In the genomic region with DNA sequence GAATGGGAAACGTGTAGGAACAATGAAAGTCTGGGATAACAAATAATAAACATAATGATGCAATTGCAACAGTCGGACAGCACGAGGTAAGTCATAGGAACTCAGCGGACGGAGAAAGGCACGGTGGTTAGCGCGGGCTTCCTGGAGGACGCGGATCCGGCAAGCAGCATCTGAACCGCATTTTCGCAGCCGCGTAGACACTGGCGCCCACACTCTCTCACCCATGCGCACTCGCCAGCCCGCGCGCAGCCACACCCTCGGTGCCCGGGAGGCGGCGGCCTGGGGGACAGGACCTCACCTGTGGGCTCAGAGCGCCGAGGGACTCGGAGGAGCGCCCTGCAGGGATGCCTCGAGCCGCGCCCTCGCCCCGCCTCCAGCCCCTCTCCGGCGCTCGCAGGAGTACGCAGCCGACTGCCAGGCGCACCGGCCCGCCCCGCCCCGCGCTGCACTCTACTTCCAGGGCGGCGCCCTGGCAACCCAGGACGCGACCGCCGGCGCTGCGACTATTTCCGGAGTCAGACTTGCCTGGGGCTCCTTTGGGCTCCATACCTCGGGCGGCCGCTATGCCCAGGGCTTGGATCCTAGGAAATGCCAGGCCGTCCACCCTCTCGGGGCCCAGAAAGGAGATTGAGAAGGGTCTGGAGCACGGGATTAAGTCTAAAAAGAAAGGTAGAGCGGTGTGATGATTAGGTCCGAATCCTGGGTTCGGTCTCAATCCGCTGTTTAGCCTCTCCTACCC, we compare ENCODE assay signal across 8 cellular contexts. TPM values are rescaled to one million over a fixed set of nuclear protein-coding genes. Genes with fewer than 3 reads are reported as not detected.
DNase-seq lines count a peak whose midpoint lies in the region; ATAC-seq lines count a peak whose summit lies in the region.

A gene (minus strand): TSS at position 413 of the 739 bp plus-strand sequence. CDS start 13,805 bp downstream, outside the sequence.

- no peaks in the 10 kb centered on the region for H3K9me3 Mint-ChIP-seq in CD8-positive, alpha-beta memory T cell

- DNase-seq in CD8-positive, alpha-beta memory T cell: peak; percentile 77 to 88 (median 84)
- DNase-seq in OCI-M1 (lab: John Stamatoyannopoulos, UW) (peak; percentile 93), activated T-cell treated with anti-CD3 and anti-CD28 coated beads for 48 hours (ENCODE audit: low read depth) (peak; percentile 91)
- peak; percentile 64 to 67 for DNase-seq in stimulated activated CD8-positive, alpha-beta memory T cell treated with anti-CD3 and anti-CD28 coated beads, Interleukin-7, amount 100 ng/mL, for 1 hour (ENCODE audit: low read depth in 2 of 2)

- no peaks in the 10 kb centered on the region for H3K27me3 Mint-ChIP-seq in CD8-positive, alpha-beta memory T cell

- WGBS in esophagus, 2 donors: 4 to 5% methylated on average over 55 to 64 of the region's 64 CpGs

- POLR2A ChIA-PET in CD8-positive, alpha-beta memory T cell (lab: Charles Lee): no interaction called here

- H3K4me3 Mint-ChIP-seq in CD8-positive, alpha-beta memory T cell: peak within 1 kb of the TSS; percentile 82 to 97 (median 91)

- no peaks in the 10 kb centered on the region for H3K9me3 ChIP-seq in CD8-positive, alpha-beta memory T cell (ENCODE audit: low read length)
- no peaks in the 10 kb centered on the region for H3K9me3 ChIP-seq in HUES48 (ENCODE audit: control insufficient read depth, insufficient read depth, low read length)
- no peaks in the 10 kb centered on the region for H3K9me3 ChIP-seq in esophagus (ENCODE audit: control insufficient read depth in 2 of 2, insufficient read depth in 1 of 2, low read depth in 1 of 2, low read length in 1 of 2)
- no peaks in the 10 kb centered on the region for H3K9me3 ChIP-seq in muscle layer of colon (ENCODE audit: low read length)

- CTCF ChIA-PET in CD8-positive, alpha-beta memory T cell (lab: Charles Lee): no interaction called here

- H3K27me3 ChIP-seq in CD8-positive, alpha-beta memory T cell (ENCODE audit: insufficient read depth, low read length, poor library complexity, severe bottlenecking): no peaks in the 10 kb centered on the region
- no peaks in the 10 kb centered on the region for H3K27me3 ChIP-seq in HUES48 (ENCODE audit: control insufficient read depth, insufficient read depth, low read length)
- no peaks in the 10 kb centered on the region for H3K27me3 ChIP-seq in esophagus (ENCODE audit: control insufficient read depth in 1 of 2, insufficient read depth in 2 of 2, low read length in 2 of 2)
- H3K27me3 ChIP-seq in muscle layer of colon (ENCODE audit: control insufficient read depth in 1 of 2, insufficient read depth in 2 of 2, low read length in 2 of 2): no peaks in the 10 kb centered on the region

- H3K27ac ChIP-seq in CD8-positive, alpha-beta memory T cell (ENCODE audit: low read depth, low read length): peak within 1 kb of the TSS; percentile 55
- H3K27ac ChIP-seq in HUES48 (ENCODE audit: low read depth, low read length) (peak within 1 kb of the TSS; percentile 42), esophagus (ENCODE audit: low read depth in 2 of 2, low read length in 1 of 2) (peak within 1 kb of the TSS; percentile 83 to 87), muscle layer of colon (ENCODE audit: low read depth, low read length) (peak within 1 kb of the TSS; percentile 78)

- H3K9ac ChIP-seq in HUES48 (ENCODE audit: low read depth, low read length): peak within 1 kb of the TSS; percentile 85
- H3K9ac ChIP-seq in muscle layer of colon (ENCODE audit: low read length): no peak within 1 kb of the TSS

- H3K4me3 ChIP-seq in CD8-positive, alpha-beta memory T cell (ENCODE audit: low read length): peak within 1 kb of the TSS; percentile 66
- peak within 1 kb of the TSS; percentile 97 for H3K4me3 ChIP-seq in HUES48 (ENCODE audit: low read depth, low read length)
- peak within 1 kb of the TSS; percentile 70 to 83 for H3K4me3 ChIP-seq in esophagus (ENCODE audit: low read depth in 1 of 2, low read length in 2 of 2)
- H3K4me3 ChIP-seq in muscle layer of colon (ENCODE audit: low read depth in 1 of 2, low read length in 2 of 2): peak within 1 kb of the TSS; percentile 78 to 83

- peaks cover 0 to 5% (median 3%) of the 10 kb centered on the region in 3 donors for H3K36me3 Mint-ChIP-seq in CD8-positive, alpha-beta memory T cell

- peaks cover 27 to 37% (median 31%) of the 10 kb centered on the region in 3 donors for H3K4me1 Mint-ChIP-seq in CD8-positive, alpha-beta memory T cell

- H3K36me3 ChIP-seq in CD8-positive, alpha-beta memory T cell (ENCODE audit: insufficient read depth, low read length): no peaks in the 10 kb centered on the region
- H3K36me3 ChIP-seq in HUES48 (ENCODE audit: control insufficient read depth, insufficient read depth, low read length): no peaks in the 10 kb centered on the region
- no peaks in the 10 kb centered on the region for H3K36me3 ChIP-seq in esophagus (ENCODE audit: control insufficient read depth in 2 of 2, insufficient read depth in 2 of 2, low read length in 1 of 2)
- no peaks in the 10 kb centered on the region for H3K36me3 ChIP-seq in muscle layer of colon (ENCODE audit: insufficient read depth, low read length)

- peak within 1 kb of the TSS; percentile 70 to 97 (median 94) for H3K27ac Mint-ChIP-seq in CD8-positive, alpha-beta memory T cell

- peak; percentile 45 for ATAC-seq in GM19468 (IDR thresholded peaks at IDR 0.05; ENCODE audit: extremely low read depth, unreplicated experiment)

- peaks cover 11% of the 10 kb centered on the region for H3K4me1 ChIP-seq in CD8-positive, alpha-beta memory T cell (ENCODE audit: insufficient read depth, low read length)
- H3K4me1 ChIP-seq in HUES48 (ENCODE audit: control insufficient read depth, insufficient read depth, low read length) (peaks cover 3% of the 10 kb centered on the region; the same call in 1 of the 2 replicates), esophagus (ENCODE audit: control insufficient read depth in 2 of 2, insufficient read depth in 2 of 2, low read length in 1 of 2) (peaks cover under 1 to 4% of the 10 kb centered on the region in 2 donors), muscle layer of colon (ENCODE audit: insufficient read depth, low read length) (peaks cover 4% of the 10 kb centered on the region)

RNA-seq across cellular contexts. Expression of the gene that starts here (rescaled TPM):
- 1 to 10 TPM; 4.3 to 5.0 TPM for total RNA-seq in CD8-positive, alpha-beta memory T cell
- 15.8 TPM for polyA plus RNA-seq in CD8-positive, alpha-beta memory T cell
- polyA plus RNA-seq in esophagus: 1 to 10 TPM; 2.2 to 2.4 TPM

Comparison
In these comparisons a context has a peak if more than half of its experiments do, and no peak if none do; other contexts are left out.
1. Peak in every context shown above with its lines: DNase-seq, ATAC-seq, H3K4me3 ChIP-seq and H3K27ac ChIP-seq.